ENCODE assay signal across 18 cellular contexts in genomic region chr1:205744403-205744802, GRCh38.
"Had no signal": no experiment of that assay in that cellular context is flagged by ENCODE, and none has a peak within 500 bp of the region (broad histone marks: within the 10 kb centered on the region; RNA-seq: fewer than 3 reads in every experiment).

No MANE protein-coding gene starts in this region.

- H3K27ac Mint-ChIP-seq: activated naive CD8-positive, alpha-beta T cell treated with anti-CD3 and anti-CD28 coated beads, Interleukin-2, amount 10 ng/mL, durations not matched to agents 7 days and 5 days; activated T-cell treated with anti-CD3 and anti-CD28 coated beads, Interleukin-2, amount 50 U/mL, for 24 hours; T-helper 1 cell treated with Interleukin-12 subunit alpha and Interleukin-12 subunit beta and Interleukin-4 antibody, amounts not matched to agents 30 μg/mL and 1 μg/mL, for 36 hours had no signal

- H3K4me3 Mint-ChIP-seq: activated naive CD8-positive, alpha-beta T cell treated with anti-CD3 and anti-CD28 coated beads, Interleukin-2, amount 10 ng/mL, durations not matched to agents 7 days and 5 days; activated T-cell treated with anti-CD3 and anti-CD28 coated beads, Interleukin-2, amount 50 U/mL, for 24 hours; T-helper 1 cell treated with Interleukin-12 subunit alpha and Interleukin-12 subunit beta and Interleukin-4 antibody, amounts not matched to agents 30 μg/mL and 1 μg/mL, for 36 hours had no signal

- H3K9ac ChIP-seq: SK-N-SH had no signal

- H3K27me3 ChIP-seq: dorsolateral prefrontal cortex, esophagus squamous epithelium, left lung, neutrophil, tibial artery had no signal

- H3K27me3 Mint-ChIP-seq: activated naive CD8-positive, alpha-beta T cell treated with anti-CD3 and anti-CD28 coated beads, Interleukin-2, amount 10 ng/mL, durations not matched to agents 7 days and 5 days; activated T-cell treated with anti-CD3 and anti-CD28 coated beads, Interleukin-2, amount 50 U/mL, for 24 hours had no signal

- ATAC-seq: left lung had no signal

- H3K4me2 ChIP-seq: SK-N-SH had no signal

- H3K9me3 Mint-ChIP-seq: activated naive CD8-positive, alpha-beta T cell treated with anti-CD3 and anti-CD28 coated beads, Interleukin-2, amount 10 ng/mL, durations not matched to agents 7 days and 5 days; activated T-cell treated with anti-CD3 and anti-CD28 coated beads, Interleukin-2, amount 50 U/mL, for 24 hours; T-helper 1 cell treated with Interleukin-12 subunit alpha and Interleukin-12 subunit beta and Interleukin-4 antibody, amounts not matched to agents 30 μg/mL and 1 μg/mL, for 36 hours had no signal

- H3K36me3 ChIP-seq: left lung, neutrophil had no signal

- H3K9me2 ChIP-seq: SK-N-SH had no signal

- DNase-seq: activated CD4-positive, alpha-beta T cell treated with anti-CD3 and anti-CD28 coated beads, Interleukin-2, amount 50 U/mL, for 1 hour; activated CD4-positive, CD25-positive, alpha-beta regulatory T cell; activated effector memory CD4-positive, alpha-beta T cell treated with Interleukin-2 at 50 U/mL for 16 hours; activated naive CD8-positive, alpha-beta T cell treated with anti-CD3 and anti-CD28 coated beads, Interleukin-2, amount 10 ng/mL, durations not matched to agents 7 days and 5 days; activated T-cell treated with anti-CD3 and anti-CD28 coated beads, Interleukin-2, amount 50 U/mL, for 24 hours; aorta; dorsolateral prefrontal cortex; esophagus squamous epithelium; foreskin fibroblast; glutamatergic neuron; islet precursor cell; left lung; mesendoderm; SK-N-SH; tibial artery had no signal

- H3K4me3 ChIP-seq: dorsolateral prefrontal cortex, esophagus squamous epithelium, left lung, skin epidermis, tibial artery had no signal

- H3K27ac ChIP-seq: esophagus squamous epithelium, left lung, neutrophil, skin epidermis, tibial artery had no signal

- H3K9me3 ChIP-seq: esophagus squamous epithelium, left lung, neutrophil, SK-N-SH, tibial artery had no signal
